ENCODE assay signal across 1 cellular context in genomic region chr6:43687437-43688347, GRCh38.
TF ChIP-seq lines count a peak whose summit lies in the region.

MRPS18A (minus strand) TSS chr6:43687791; CDS start chr6:43687779, 12 bp downstream.

TF ChIP-seq in SK-N-SH treated with all-trans-retinoic acid at 6 μM for 48 hours, 23 proteins besides CTCF, POLR2A, EP300 and RAD21 (continued from another document):
- TF ChIP-seq CREB5 (CRISPR knock-in tag; IDR thresholded peaks at IDR 0.05; ENCODE audit: low read depth) = no peak
- TF ChIP-seq PPARA (CRISPR knock-in tag; IDR thresholded peaks at IDR 0.05; ENCODE audit: borderline replicate concordance) = no peak
- TF ChIP-seq RARB (CRISPR knock-in tag; IDR thresholded peaks at IDR 0.05) = no peak
- no peak for TF ChIP-seq ESRRG (CRISPR knock-in tag; IDR thresholded peaks at IDR 0.05)
- no peak for TF ChIP-seq ISL1 (CRISPR knock-in tag; IDR thresholded peaks at IDR 0.05)
- TF ChIP-seq ZNF565 (CRISPR knock-in tag; conservative IDR thresholded peaks at IDR 0.05; ENCODE audit: low read depth) = no peak
- TF ChIP-seq POU6F1 (CRISPR knock-in tag; IDR thresholded peaks at IDR 0.05; ENCODE audit: borderline replicate concordance, low read depth) = no peak
- no peak for TF ChIP-seq ZFP3 (CRISPR knock-in tag; IDR thresholded peaks at IDR 0.05)
- TF ChIP-seq PATZ1 (CRISPR knock-in tag; IDR thresholded peaks at IDR 0.05; ENCODE audit: borderline replicate concordance) = no peak
- no peak for TF ChIP-seq ZC3H10 (CRISPR knock-in tag; IDR thresholded peaks at IDR 0.05)
- TF ChIP-seq ZNF70 (CRISPR knock-in tag; IDR thresholded peaks at IDR 0.05) = no peak
